Comparison of ENCODE assay signal across 16 cellular contexts in the genomic region with DNA sequence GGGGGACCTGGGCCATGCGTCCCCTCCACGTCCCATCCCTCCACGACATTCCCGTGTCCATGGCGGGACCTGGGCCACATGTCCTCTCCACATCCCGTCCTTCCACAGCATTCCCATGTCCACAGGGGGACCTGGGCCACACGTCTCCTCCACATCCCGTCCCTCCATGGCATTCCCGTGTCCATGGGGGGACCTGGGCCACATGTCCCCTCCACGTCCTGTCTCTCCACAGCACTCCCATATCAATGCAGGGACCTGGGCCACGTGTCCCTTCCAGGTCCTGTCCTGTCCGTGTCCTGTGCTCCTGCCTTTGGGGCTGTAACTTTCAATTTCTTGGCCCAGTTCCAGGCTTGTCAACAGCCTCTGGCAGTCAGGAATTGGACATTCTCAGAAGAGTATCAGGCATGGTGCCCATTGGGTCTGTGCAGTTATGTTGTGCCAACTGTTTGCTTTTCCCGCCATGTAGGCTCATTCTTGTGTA. TPM values are rescaled to one million over a fixed set of nuclear protein-coding genes. Genes with fewer than 3 reads are reported as not detected.
DNase-seq lines count a peak whose midpoint lies in the region; TF ChIP-seq lines count a peak whose summit lies in the region.
"Had no signal": no experiment of that assay in that cellular context is flagged by ENCODE, and none has a peak within 500 bp of the region (broad histone marks: within the 10 kb centered on the region; RNA-seq: fewer than 3 reads in every experiment).

No MANE protein-coding gene starts in this region.

- no peak overlapping the region for H4K91ac ChIP-seq in neuronal stem cell (ENCODE audit: low read depth, low read length, poor library complexity)

- no peak for TF ChIP-seq EP300 in esophagus muscularis mucosa (IDR thresholded peaks at IDR 0.05)

- peak overlapping the region; percentile 31 for H2BK120ac ChIP-seq in neuronal stem cell (ENCODE audit: low read depth, low read length)

- POLR2A ChIA-PET in HEK293 (lab: Yijun Ruan, JAX): no interaction called here

- peak overlapping the region; percentile 85 for H3K23ac ChIP-seq in neuronal stem cell (ENCODE audit: low read depth, low read length, poor library complexity)

- H4K8ac ChIP-seq in neuronal stem cell (ENCODE audit: low read depth, low read length): no peak overlapping the region

- peak overlapping the region; percentile 76 for H3K4ac ChIP-seq in neuronal stem cell (ENCODE audit: low read length)

- no peak for TF ChIP-seq POLR2A in esophagus muscularis mucosa (IDR thresholded peaks at IDR 0.05; ENCODE audit: low read depth)

- H2AFZ ChIP-seq in neuronal stem cell (ENCODE audit: low read length): no peak overlapping the region
- H2AFZ ChIP-seq: PC-9 had no signal

- no peak overlapping the region for H2BK5ac ChIP-seq in neuronal stem cell (ENCODE audit: low read length)

- no peak overlapping the region for H3K9ac ChIP-seq in neuronal stem cell (ENCODE audit: low read depth, low read length, poor library complexity)

- H3K4me3 ChIP-seq in BE2C (ENCODE audit: low read depth, low read length) (no peak overlapping the region), HEK293 (ENCODE audit: low read depth, low read length) (no peak overlapping the region), left ventricle myocardium inferior (no peak overlapping the region), neuronal stem cell (ENCODE audit: low read length in 2 of 2) (no peak overlapping the region), esophagus muscularis mucosa (no peak overlapping the region), MG63 (no peak overlapping the region)
- H3K4me3 ChIP-seq: ascending aorta, PC-9, SJSA1 had no signal

- H2AK5ac ChIP-seq in neuronal stem cell (ENCODE audit: low read depth, low read length): peak overlapping the region; percentile 89

- TF ChIP-seq CTCF in BE2C (IDR thresholded peaks at IDR 0.05; ENCODE audit: low read depth, low read length): no peak
- TF ChIP-seq CTCF in HEK293 (tag by site-specific recombination; IDR thresholded peaks at IDR 0.05): no peak
- TF ChIP-seq CTCF in left ventricle myocardium inferior (IDR thresholded peaks at IDR 0.05; ENCODE audit: borderline replicate concordance): no peak
- TF ChIP-seq CTCF in esophagus muscularis mucosa (IDR thresholded peaks at IDR 0.05): no peak

- no peaks in the 10 kb centered on the region for H3K79me1 ChIP-seq in neuronal stem cell (ENCODE audit: low read depth, low read length)

- peak overlapping the region; percentile 76 for H2BK15ac ChIP-seq in neuronal stem cell (ENCODE audit: low read length)

- DNase-seq in BE2C (peak; percentile 10), left ventricle myocardium inferior (peak; percentile 2), neuronal stem cell (ENCODE audit: low spot score) (no peak), esophagus muscularis mucosa (ENCODE audit: extremely low spot score) (no peak), MG63 (no peak)
- no peak for DNase-seq in effector CD4-positive, alpha-beta T cell
- DNase-seq: activated CD8-positive, alpha-beta memory T cell treated with anti-CD3 and anti-CD28 coated beads, Interleukin-2, amount 10 ng/mL, durations not matched to agents 7 days and 5 days; mesendoderm; NCI-H1694 treated with DMSO at 0.1 percent for 48 hours; NCI-H774; PC-9 had no signal

- no peak overlapping the region for H3K4me2 ChIP-seq in neuronal stem cell (ENCODE audit: insufficient read depth, low read length, poor library complexity, severe bottlenecking)
- H3K4me2 ChIP-seq: PC-9 had no signal

- H2BK12ac ChIP-seq in neuronal stem cell (ENCODE audit: low read length): peak overlapping the region; percentile 58

- peak overlapping the region; percentile 83 for H3K18ac ChIP-seq in neuronal stem cell (ENCODE audit: low read length)

- no peaks in the 10 kb centered on the region for H3K9me3 ChIP-seq in BE2C
- H3K9me3 ChIP-seq in HEK293 (ENCODE audit: control insufficient read depth, insufficient read depth, low read depth, low read length): no peaks in the 10 kb centered on the region
- H3K9me3 ChIP-seq in left ventricle myocardium inferior (replicated peaks): no peaks in the 10 kb centered on the region
- no peaks in the 10 kb centered on the region for H3K9me3 ChIP-seq in neuronal stem cell (replicated peaks in 1 of 2; ENCODE audit: control insufficient read depth in 2 of 2, insufficient read depth in 1 of 2, low read depth in 1 of 2, low read length in 2 of 2)
- no peaks in the 10 kb centered on the region for H3K9me3 ChIP-seq in esophagus muscularis mucosa
- no peaks in the 10 kb centered on the region for H3K9me3 ChIP-seq in MG63
- H3K9me3 ChIP-seq: ascending aorta, SJSA1 had no signal

- H3K4me1 ChIP-seq in BE2C: no peaks in the 10 kb centered on the region
- H3K4me1 ChIP-seq in HEK293 (ENCODE audit: control insufficient read depth, insufficient read depth, low read length): no peaks in the 10 kb centered on the region
- no peaks in the 10 kb centered on the region for H3K4me1 ChIP-seq in left ventricle myocardium inferior
- H3K4me1 ChIP-seq in neuronal stem cell (ENCODE audit: control insufficient read depth in 2 of 2, insufficient read depth in 1 of 2, low read depth in 1 of 2, low read length in 2 of 2): peaks cover 0 to 17% of the 10 kb centered on the region in 2 donors
- H3K4me1 ChIP-seq in esophagus muscularis mucosa: peaks cover 0 to 6% (median 6%) of the 10 kb centered on the region in 4 donors
- H3K4me1 ChIP-seq: ascending aorta had no signal

- intact Hi-C loops in left ventricle myocardium inferior (cut with micrococcal nuclease) (no loop called here), esophagus muscularis mucosa (cut with DNase I) (no loop called here)

- H3K14ac ChIP-seq in neuronal stem cell (ENCODE audit: low read length): peak overlapping the region; percentile 56

- no peaks in the 10 kb centered on the region for H3K27me3 ChIP-seq in BE2C
- no peaks in the 10 kb centered on the region for H3K27me3 ChIP-seq in left ventricle myocardium inferior (ENCODE audit: low read depth)
- no peaks in the 10 kb centered on the region for H3K27me3 ChIP-seq in neuronal stem cell (ENCODE audit: control insufficient read depth in 3 of 3, insufficient read depth in 3 of 3, low read depth in 1 of 3, low read length in 3 of 3)
- H3K27me3 ChIP-seq in esophagus muscularis mucosa: no peaks in the 10 kb centered on the region
- no peaks in the 10 kb centered on the region for H3K27me3 ChIP-seq in MG63
- H3K27me3 ChIP-seq: ascending aorta, SJSA1 had no signal

- H3K36me3 ChIP-seq in BE2C: no peaks in the 10 kb centered on the region
- no peaks in the 10 kb centered on the region for H3K36me3 ChIP-seq in HEK293 (ENCODE audit: control insufficient read depth in 2 of 2, insufficient read depth in 1 of 2, low read length in 2 of 2)
- H3K36me3 ChIP-seq in left ventricle myocardium inferior: no peaks in the 10 kb centered on the region
- H3K36me3 ChIP-seq in neuronal stem cell (replicated peaks in 1 of 2; ENCODE audit: control insufficient read depth in 2 of 2, insufficient read depth in 2 of 2, low read length in 2 of 2): no peaks in the 10 kb centered on the region
- no peaks in the 10 kb centered on the region for H3K36me3 ChIP-seq in esophagus muscularis mucosa
- H3K36me3 ChIP-seq in MG63: no peaks in the 10 kb centered on the region
- H3K36me3 ChIP-seq: ascending aorta, SJSA1 had no signal

- H3K27ac ChIP-seq in HEK293 (ENCODE audit: extremely low read depth, low read depth, low read length): no peak overlapping the region
- no peak overlapping the region for H3K27ac ChIP-seq in left ventricle myocardium inferior (replicated peaks)
- no peak overlapping the region for H3K27ac ChIP-seq in neuronal stem cell (replicated peaks; ENCODE audit: low read length)
- no peak overlapping the region for H3K27ac ChIP-seq in esophagus muscularis mucosa (replicated peaks in 1 of 4)
- H3K27ac ChIP-seq: ascending aorta, HL-60, PC-9, SJSA1 had no signal

- no CpG with 5 or more reads among the region's 13 CpGs for WGBS in neuronal stem cell (ENCODE audit: extremely low coverage in 2 of 2, insufficient read length in 2 of 2, insufficient replicate concordance in 1 of 2), 2 donors
- 90% methylated on average over 12 of the region's 13 CpGs for WGBS in esophagus muscularis mucosa

- CTCF ChIA-PET in HEK293 (lab: Yijun Ruan, JAX): interaction anchor here (1.1 kb wide), 1 partner anchor 138 kb away, joined by 3 read pairs; no protein-coding TSS in a partner anchor

TF ChIP-seq in HEK293, 187 proteins besides CTCF, POLR2A, EP300 and RAD21 (continues in another document):
- TF ChIP-seq ZNF792 (tag by site-specific recombination; IDR thresholded peaks at IDR 0.05) (peak; percentile 77; the same call in 1 of the 2 replicates), IKZF3 (tag by site-specific recombination; IDR thresholded peaks at IDR 0.05) (0 out of 2 replicates have a peak, but pooled peaks have one; percentile 17), HOXC10 (CRISPR knock-in tag; IDR thresholded peaks at IDR 0.05) (no peak), ZNF658 (tag by site-specific recombination; IDR thresholded peaks at IDR 0.05) (0 out of 2 replicates have a peak, but pooled peaks have one; percentile 48)

RNA-seq across cellular contexts. Expression of a gene that starts 47.1 kb away (rescaled TPM):
- not detected for polyA plus RNA-seq in BE2C (2012; ENCODE audit: insufficient read depth, insufficient read length, low read depth)
- 4.8 TPM for total RNA-seq in left ventricle myocardium inferior
- polyA plus RNA-seq in neuronal stem cell (2013, experiment 1 of 2): 0.61 TPM
- 0.69 TPM for polyA plus RNA-seq in neuronal stem cell (2013, experiment 2 of 2)
- total RNA-seq in esophagus muscularis mucosa: 10 to 100 TPM in 3 of 4 donors, 1 to 10 TPM in 1; 7.5 to 18.1 (median 14.4) TPM
- 10.8 and 11.3 TPM in 2 replicates for total RNA-seq in MG63 (2014; rRNA removed; shearing (Covaris generic); ENCODE audit: low replicate concordance)
- polyA plus RNA-seq: IgD-negative memory B cell had no signal

Comparison
In these comparisons a context has a peak if more than half of its experiments do, and no peak if none do; other contexts are left out.
1. DNase-seq: peak in BE2C (single experiment) and left ventricle myocardium inferior (single experiment); none in neuronal stem cell (single experiment), esophagus muscularis mucosa (single experiment), MG63 (single experiment) and effector CD4-positive, alpha-beta T cell (single experiment).